ENCODE assay signal across 10 cellular contexts in genomic region chr2:53445376-53446072, GRCh38.
A peak's percentile ranks its signal among the peaks of the same experiment; 100 is the strongest.
DNase-seq lines count a peak whose midpoint lies in the region; ATAC-seq and TF ChIP-seq lines count a peak whose summit lies in the region.
"Had no signal": no experiment of that assay in that cellular context is flagged by ENCODE, and none has a peak within 500 bp of the region (broad histone marks: within the 10 kb centered on the region; RNA-seq: fewer than 3 reads in every experiment).

No MANE protein-coding gene starts in this region.

- H3K9me3 Mint-ChIP-seq in activated CD4-positive, alpha-beta memory T cell treated with anti-CD3 and anti-CD28 coated beads for 36 hours: no peaks in the 10 kb centered on the region
- no peaks in the 10 kb centered on the region for H3K9me3 Mint-ChIP-seq in activated CD4-positive, alpha-beta memory T cell treated with anti-CD3 and anti-CD28 coated beads, Interleukin-2, amount 10 ng/mL, durations not matched to agents 7 days and 5 days
- no peaks in the 10 kb centered on the region for H3K9me3 Mint-ChIP-seq in nephron progenitor cell

- POLR2A ChIA-PET in activated CD4-positive, alpha-beta memory T cell treated with anti-CD3 and anti-CD28 coated beads for 36 hours (lab: Charles Lee): no interaction called here
- POLR2A ChIA-PET in activated CD4-positive, alpha-beta memory T cell treated with anti-CD3 and anti-CD28 coated beads, Interleukin-2, amount 10 ng/mL, durations not matched to agents 7 days and 5 days (lab: Charles Lee): no interaction called here

- no peak overlapping the region for H3K27ac Mint-ChIP-seq in activated CD4-positive, alpha-beta memory T cell treated with anti-CD3 and anti-CD28 coated beads for 36 hours
- H3K27ac Mint-ChIP-seq in activated CD4-positive, alpha-beta memory T cell treated with anti-CD3 and anti-CD28 coated beads, Interleukin-2, amount 10 ng/mL, durations not matched to agents 7 days and 5 days: no peak overlapping the region
- H3K27ac Mint-ChIP-seq in nephron progenitor cell: no peak overlapping the region

- peaks cover 5% of the 10 kb centered on the region for H3K27me3 Mint-ChIP-seq in activated CD4-positive, alpha-beta memory T cell treated with anti-CD3 and anti-CD28 coated beads for 36 hours
- H3K27me3 Mint-ChIP-seq in activated CD4-positive, alpha-beta memory T cell treated with anti-CD3 and anti-CD28 coated beads, Interleukin-2, amount 10 ng/mL, durations not matched to agents 7 days and 5 days: peaks cover 5% of the 10 kb centered on the region
- H3K27me3 Mint-ChIP-seq in nephron progenitor cell (ENCODE audit: low read depth, poor library complexity): no peaks in the 10 kb centered on the region

- peak; percentile 43 for DNase-seq in activated CD4-positive, alpha-beta memory T cell treated with anti-CD3 and anti-CD28 coated beads for 36 hours
- DNase-seq in activated CD4-positive, alpha-beta memory T cell treated with anti-CD3 and anti-CD28 coated beads, Interleukin-2, amount 10 ng/mL, durations not matched to agents 7 days and 5 days: no peak
- DNase-seq in SHP77 treated with DMSO at 0.1 percent for 48 hours (lab: John Stamatoyannopoulos, UW): peak; percentile 92
- no peak for DNase-seq in omental fat pad (ENCODE audit: low spot score)
- no peak for DNase-seq in NCI-H446 treated with DMSO at 0.1 percent for 48 hours (lab: John Stamatoyannopoulos, UW)
- DNase-seq in nephron progenitor cell: no peak
- DNase-seq: hippocampal formation, NCI-H1930 had no signal

- H3K36me3 Mint-ChIP-seq in activated CD4-positive, alpha-beta memory T cell treated with anti-CD3 and anti-CD28 coated beads for 36 hours: no peaks in the 10 kb centered on the region
- H3K36me3 Mint-ChIP-seq in activated CD4-positive, alpha-beta memory T cell treated with anti-CD3 and anti-CD28 coated beads, Interleukin-2, amount 10 ng/mL, durations not matched to agents 7 days and 5 days (ENCODE audit: low read depth): no peaks in the 10 kb centered on the region
- no peaks in the 10 kb centered on the region for H3K36me3 Mint-ChIP-seq in nephron progenitor cell (ENCODE audit: low read depth)

- no peak overlapping the region for H3K4me3 Mint-ChIP-seq in activated CD4-positive, alpha-beta memory T cell treated with anti-CD3 and anti-CD28 coated beads for 36 hours
- H3K4me3 Mint-ChIP-seq in activated CD4-positive, alpha-beta memory T cell treated with anti-CD3 and anti-CD28 coated beads, Interleukin-2, amount 10 ng/mL, durations not matched to agents 7 days and 5 days: no peak overlapping the region
- H3K4me3 Mint-ChIP-seq in nephron progenitor cell: no peak overlapping the region

- CTCF ChIA-PET in activated CD4-positive, alpha-beta memory T cell treated with anti-CD3 and anti-CD28 coated beads for 36 hours (lab: Charles Lee): no interaction called here
- CTCF ChIA-PET in activated CD4-positive, alpha-beta memory T cell treated with anti-CD3 and anti-CD28 coated beads, Interleukin-2, amount 10 ng/mL, durations not matched to agents 7 days and 5 days (lab: Charles Lee): no interaction called here

- intact Hi-C loops in activated CD4-positive, alpha-beta memory T cell treated with anti-CD3 and anti-CD28 coated beads for 36 hours (cut with micrococcal nuclease): no loop called here

- TF ChIP-seq CTCF in omental fat pad (IDR thresholded peaks at IDR 0.05): no peak
- no peak for TF ChIP-seq CTCF in nephron progenitor cell (IDR thresholded peaks at IDR 0.05)

- ATAC-seq in HG02798 (IDR thresholded peaks at IDR 0.05; ENCODE audit: poor library complexity, unreplicated experiment): peak; percentile 89
- peak; percentile 64 for ATAC-seq in omental fat pad (ENCODE audit: low FRiP score)
- ATAC-seq in GM18517 (IDR thresholded peaks at IDR 0.05; ENCODE audit: unreplicated experiment): no peak

- H3K4me1 Mint-ChIP-seq in activated CD4-positive, alpha-beta memory T cell treated with anti-CD3 and anti-CD28 coated beads for 36 hours (ENCODE audit: low read depth): peaks cover 2% of the 10 kb centered on the region
- H3K4me1 Mint-ChIP-seq in activated CD4-positive, alpha-beta memory T cell treated with anti-CD3 and anti-CD28 coated beads, Interleukin-2, amount 10 ng/mL, durations not matched to agents 7 days and 5 days: no peaks in the 10 kb centered on the region
- no peaks in the 10 kb centered on the region for H3K4me1 Mint-ChIP-seq in nephron progenitor cell

Comparison
In these comparisons a context has a peak if more than half of its experiments do, and no peak if none do; other contexts are left out.
1. DNase-seq: peak in activated CD4-positive, alpha-beta memory T cell treated with anti-CD3 and anti-CD28 coated beads for 36 hours (single experiment) and SHP77 treated with DMSO at 0.1 percent for 48 hours (single experiment); none in activated CD4-positive, alpha-beta memory T cell treated with anti-CD3 and anti-CD28 coated beads, Interleukin-2, amount 10 ng/mL, durations not matched to agents 7 days and 5 days (single experiment), omental fat pad (single experiment), NCI-H446 treated with DMSO at 0.1 percent for 48 hours (single experiment) and nephron progenitor cell (single experiment).